In genomic region chr3:59886790-59887189, GRCh38 we compare ENCODE assay signal across 32 cellular contexts.
"Had no signal": no experiment of that assay in that cellular context is flagged by ENCODE, and none has a peak within 500 bp of the region (broad histone marks: within the 10 kb centered on the region; RNA-seq: fewer than 3 reads in every experiment).

No MANE protein-coding gene starts in this region.

- H3K9me3 Mint-ChIP-seq: activated CD4-positive, alpha-beta memory T cell treated with anti-CD3 and anti-CD28 coated beads, Interleukin-2, amount 10 ng/mL, durations not matched to agents 7 days and 5 days; central memory CD8-positive, alpha-beta T cell; dendritic cell treated with granulocyte-macrophage colony-stimulating factor and Interleukin-4, amounts not matched to agents 40 ng/mL and 50 ng/mL, for 4 days; endodermal cell; immature natural killer cell; nephron; stimulated activated naive B cell treated with anti-CD40 and anti-IgM and Interleukin-4, amounts not matched to agents 10 μg/mL and 1 μg/mL and 100 μg/mL, for 72 hours had no signal

- DNase-seq: activated CD4-positive, alpha-beta memory T cell treated with anti-CD3 and anti-CD28 coated beads, Interleukin-2, amount 10 ng/mL, durations not matched to agents 7 days and 5 days; activated CD4-positive, alpha-beta T cell treated with anti-CD3 and anti-CD28 coated beads for 1 hour; activated CD4-positive, alpha-beta T cell treated with anti-CD3 and anti-CD28 coated beads, Interleukin-2, amount 10 ng/mL, durations not matched to agents 7 days and 5 days; activated CD8-positive, alpha-beta memory T cell treated with anti-CD3 and anti-CD28 coated beads, Interleukin-2, amount 50 U/mL, for 48 hours; activated gamma-delta T cell treated with Interleukin-2 at 50 U/mL for 16 hours; activated naive CD8-positive, alpha-beta T cell treated with anti-CD3 and anti-CD28 coated beads, Interleukin-2, amount 10 ng/mL, durations not matched to agents 7 days and 5 days; activated T-cell treated with anti-CD3 and anti-CD28 coated beads, Interleukin-2, amount 50 U/mL, for 24 hours; amniotic stem cell; endodermal cell; foreskin fibroblast; heart left ventricle; hypothalamus; immature natural killer cell; lower lobe of right lung; mesenchymal stem cell; ovary; SK-N-SH; stimulated activated CD4-positive, alpha-beta T cell treated with anti-CD3 and anti-CD28 coated beads, Interleukin-15, amount 100 ng/mL, for 24 hours; stimulated activated CD4-positive, alpha-beta T cell treated with anti-CD3 and anti-CD28 coated beads, Interleukin-2, amount 100 ng/mL, for 24 hours; stimulated activated naive B cell treated with anti-CD40 and anti-IgM and Interleukin-4, amounts not matched to agents 10 μg/mL and 1 μg/mL and 100 μg/mL, for 72 hours; stomach; SW 1271; T-helper 17 cell; T1000; thyroid gland had no signal

- H3K36me3 Mint-ChIP-seq: immature natural killer cell; stimulated activated naive B cell treated with anti-CD40 and anti-IgM and Interleukin-4, amounts not matched to agents 10 μg/mL and 1 μg/mL and 100 μg/mL, for 72 hours; WTC11 had no signal

- H3K27me3 Mint-ChIP-seq: activated CD4-positive, alpha-beta memory T cell treated with anti-CD3 and anti-CD28 coated beads, Interleukin-2, amount 10 ng/mL, durations not matched to agents 7 days and 5 days; activated CD4-positive, alpha-beta T cell treated with anti-CD3 and anti-CD28 coated beads, Interleukin-2, amount 10 ng/mL, durations not matched to agents 7 days and 5 days; activated naive CD8-positive, alpha-beta T cell treated with anti-CD3 and anti-CD28 coated beads, Interleukin-2, amount 10 ng/mL, durations not matched to agents 7 days and 5 days; activated T-cell treated with anti-CD3 and anti-CD28 coated beads, Interleukin-2, amount 50 U/mL, for 24 hours; central memory CD8-positive, alpha-beta T cell; dendritic cell treated with granulocyte-macrophage colony-stimulating factor and Interleukin-4, amounts not matched to agents 40 ng/mL and 50 ng/mL, for 4 days; progenitor cell of endocrine pancreas; stimulated activated naive B cell treated with anti-CD40 and anti-IgM and Interleukin-4, amounts not matched to agents 10 μg/mL and 1 μg/mL and 100 μg/mL, for 72 hours; T-helper 17 cell had no signal

- H3K27ac Mint-ChIP-seq: activated CD4-positive, alpha-beta memory T cell treated with anti-CD3 and anti-CD28 coated beads, Interleukin-2, amount 10 ng/mL, durations not matched to agents 7 days and 5 days; activated T-cell treated with anti-CD3 and anti-CD28 coated beads, Interleukin-2, amount 50 U/mL, for 24 hours; dendritic cell treated with granulocyte-macrophage colony-stimulating factor and Interleukin-4, amounts not matched to agents 40 ng/mL and 50 ng/mL, for 4 days; endodermal cell; nephron; progenitor cell of endocrine pancreas; stimulated activated naive B cell treated with anti-CD40 and anti-IgM and Interleukin-4, amounts not matched to agents 10 μg/mL and 1 μg/mL and 100 μg/mL, for 72 hours; WTC11 had no signal

- ATAC-seq: esophagus mucosa; heart left ventricle; left lobe of liver; lower lobe of right lung; stimulated activated naive B cell treated with anti-CD40 and anti-IgM and Interleukin-4, amounts not matched to agents 10 μg/mL and 1 μg/mL and 100 μg/mL, for 72 hours; T-helper 17 cell; WTC11 had no signal

- H3K4me3 Mint-ChIP-seq: activated CD4-positive, alpha-beta memory T cell treated with anti-CD3 and anti-CD28 coated beads, Interleukin-2, amount 10 ng/mL, durations not matched to agents 7 days and 5 days; activated CD4-positive, alpha-beta T cell treated with anti-CD3 and anti-CD28 coated beads, Interleukin-2, amount 10 ng/mL, durations not matched to agents 7 days and 5 days; activated naive CD8-positive, alpha-beta T cell treated with anti-CD3 and anti-CD28 coated beads, Interleukin-2, amount 10 ng/mL, durations not matched to agents 7 days and 5 days; activated T-cell treated with anti-CD3 and anti-CD28 coated beads, Interleukin-2, amount 50 U/mL, for 24 hours; central memory CD8-positive, alpha-beta T cell; dendritic cell treated with granulocyte-macrophage colony-stimulating factor and Interleukin-4, amounts not matched to agents 40 ng/mL and 50 ng/mL, for 4 days; endodermal cell; nephron; stimulated activated naive B cell treated with anti-CD40 and anti-IgM and Interleukin-4, amounts not matched to agents 10 μg/mL and 1 μg/mL and 100 μg/mL, for 72 hours; WTC11 had no signal
